8 cellular contexts compared by ENCODE assay signal in genomic region chr1:147243228-147243685, GRCh38. TPM values are rescaled to one million over a fixed set of nuclear protein-coding genes. Genes with fewer than 3 reads are reported as not detected.
DNase-seq lines count a peak whose midpoint lies in the region; TF ChIP-seq lines count a peak whose summit lies in the region.

No MANE protein-coding gene starts in this region.

- no peaks in the 10 kb centered on the region for H4K20me1 ChIP-seq in GM23248 (ENCODE audit: insufficient read depth)

- H3K36me3 ChIP-seq in GM23248 (ENCODE audit: low read depth) = no peaks in the 10 kb centered on the region

- peak overlapping the region; percentile 89 for H3K27ac ChIP-seq in GM23248

- 1% methylated on average over 30 of the region's 30 CpGs for WGBS in GM23248 (ENCODE audit: low coverage in 1 of 2, low lambda C conversion rate in 2 of 2, missing lambda C conversion rate in 2 of 2), 2 experiments

- H3K27me3 Mint-ChIP-seq in activated T-helper 1 cell treated with anti-CD3 and anti-CD28 coated beads, Interleukin-12 subunit alpha, Interleukin-12 subunit beta, Interleukin-2, Interleukin-4 antibody, amounts not matched to agents 30 ng/mL and 10 ng/mL and 1 ng/mL, durations not matched to agents 14 hours and 24 hours and 36 hours (ENCODE audit: insufficient read depth) = no peaks in the 10 kb centered on the region
- peaks cover 7% of the 10 kb centered on the region for H3K27me3 Mint-ChIP-seq in osteocyte (ENCODE audit: unreplicated experiment)

- peak overlapping the region; percentile 95 for H3K4me3 Mint-ChIP-seq in activated T-helper 1 cell treated with anti-CD3 and anti-CD28 coated beads, Interleukin-12 subunit alpha, Interleukin-12 subunit beta, Interleukin-2, Interleukin-4 antibody, amounts not matched to agents 30 ng/mL and 10 ng/mL and 1 ng/mL, durations not matched to agents 14 hours and 24 hours and 36 hours
- peak overlapping the region; percentile 92 for H3K4me3 Mint-ChIP-seq in osteocyte (ENCODE audit: unreplicated experiment)

- peak overlapping the region; percentile 96 for H2AFZ ChIP-seq in GM23248

- no peaks in the 10 kb centered on the region for H3K27me3 ChIP-seq in GM23248 (replicated peaks; ENCODE audit: insufficient read depth)

- H3K9me3 Mint-ChIP-seq in activated T-helper 1 cell treated with anti-CD3 and anti-CD28 coated beads, Interleukin-12 subunit alpha, Interleukin-12 subunit beta, Interleukin-2, Interleukin-4 antibody, amounts not matched to agents 30 ng/mL and 10 ng/mL and 1 ng/mL, durations not matched to agents 14 hours and 24 hours and 36 hours = no peaks in the 10 kb centered on the region
- H3K9me3 Mint-ChIP-seq in osteocyte (ENCODE audit: unreplicated experiment) = no peaks in the 10 kb centered on the region

- H3K9me2 ChIP-seq in GM23248 (ENCODE audit: insufficient read depth) = no peaks in the 10 kb centered on the region

- peak overlapping the region; percentile 97 for H3K9ac ChIP-seq in GM23248

- peaks cover 12% of the 10 kb centered on the region; the same call in 1 of the 2 replicates for H3F3A ChIP-seq in GM23248 (ENCODE audit: insufficient read depth)

- peaks cover 12% of the 10 kb centered on the region for H3K36me3 Mint-ChIP-seq in activated T-helper 1 cell treated with anti-CD3 and anti-CD28 coated beads, Interleukin-12 subunit alpha, Interleukin-12 subunit beta, Interleukin-2, Interleukin-4 antibody, amounts not matched to agents 30 ng/mL and 10 ng/mL and 1 ng/mL, durations not matched to agents 14 hours and 24 hours and 36 hours (ENCODE audit: low read depth)
- peaks cover 2% of the 10 kb centered on the region for H3K36me3 Mint-ChIP-seq in osteocyte (ENCODE audit: unreplicated experiment)

- peak overlapping the region; percentile 99 for H3K4me3 ChIP-seq in GM23248

- in situ Hi-C loops in GM23248 (cut with MboI) = no loop called here

- H3K4me2 ChIP-seq in GM23248 (ENCODE audit: unreplicated experiment) = peak overlapping the region; percentile 100

- TF ChIP-seq CTCF in osteocyte (IDR thresholded peaks at IDR 0.05) = no peak

- H3K9me3 ChIP-seq in GM23248 (ENCODE audit: low read depth) = no peaks in the 10 kb centered on the region

- DNase-seq in NCI-H1436 (lab: John Stamatoyannopoulos, UW) (peak; percentile 1), NCI-H1436 treated with DMSO at 0.1 percent for 48 hours (lab: John Stamatoyannopoulos, UW) (no peak), GM23248 (peak; percentile 82), MV-4-11 (lab: John Stamatoyannopoulos, UW) (peak; percentile 42), globus pallidus (ENCODE audit: low spot score) (peak; percentile 46), osteocyte (ENCODE audit: extremely low spot score, unreplicated experiment) (no peak), HPDE6-E6E7 (ENCODE audit: extremely low spot score) (no peak)
- DNase-seq in activated T-helper 1 cell treated with anti-CD3 and anti-CD28 coated beads, Interleukin-12 subunit alpha, Interleukin-12 subunit beta, Interleukin-2, Interleukin-4 antibody, amounts not matched to agents 30 ng/mL and 10 ng/mL and 1 ng/mL, durations not matched to agents 14 hours and 24 hours and 36 hours (ENCODE audit: low spot score) = peak; percentile 15

- intact Hi-C loops in activated T-helper 1 cell treated with anti-CD3 and anti-CD28 coated beads, Interleukin-12 subunit alpha, Interleukin-12 subunit beta, Interleukin-2, Interleukin-4 antibody, amounts not matched to agents 30 ng/mL and 10 ng/mL and 1 ng/mL, durations not matched to agents 14 hours and 24 hours and 36 hours (cut with micrococcal nuclease) = loop anchor here (1.0 to 10.0 kb wide), 3 partner anchors 159 to 1092 kb away; partner anchors contain the start of gene BCL9

- peaks cover 50% of the 10 kb centered on the region for H3K79me2 ChIP-seq in GM23248 (ENCODE audit: insufficient read depth)

- H3K27ac Mint-ChIP-seq in activated T-helper 1 cell treated with anti-CD3 and anti-CD28 coated beads, Interleukin-12 subunit alpha, Interleukin-12 subunit beta, Interleukin-2, Interleukin-4 antibody, amounts not matched to agents 30 ng/mL and 10 ng/mL and 1 ng/mL, durations not matched to agents 14 hours and 24 hours and 36 hours = peak overlapping the region; percentile 77
- H3K27ac Mint-ChIP-seq in osteocyte (ENCODE audit: unreplicated experiment) = peak overlapping the region; percentile 58

- H3K4me1 Mint-ChIP-seq in activated T-helper 1 cell treated with anti-CD3 and anti-CD28 coated beads, Interleukin-12 subunit alpha, Interleukin-12 subunit beta, Interleukin-2, Interleukin-4 antibody, amounts not matched to agents 30 ng/mL and 10 ng/mL and 1 ng/mL, durations not matched to agents 14 hours and 24 hours and 36 hours (ENCODE audit: low read depth) = peaks cover 47% of the 10 kb centered on the region
- peaks cover 16% of the 10 kb centered on the region for H3K4me1 Mint-ChIP-seq in osteocyte (ENCODE audit: unreplicated experiment)

- peaks cover 12% of the 10 kb centered on the region for H3K4me1 ChIP-seq in GM23248 (ENCODE audit: insufficient read depth)

RNA-seq across cellular contexts. Expression of gene CHD1L, which starts 0.8 kb away (rescaled TPM):
- total RNA-seq in GM23248 (2014; rRNA removed; shearing (Covaris generic)) = 34.7 and 40.5 TPM in 2 replicates
- 39.3 and 39.8 TPM in 2 replicates for polyA plus RNA-seq in GM23248 (2016; fragmentation: Nextera tagmentation; extraction: Ambion mirVana)
- 67.6 and 75.1 TPM in 2 replicates for total RNA-seq in activated T-helper 1 cell treated with anti-CD3 and anti-CD28 coated beads, Interleukin-12 subunit alpha, Interleukin-12 subunit beta, Interleukin-2, Interleukin-4 antibody, amounts not matched to agents 30 ng/mL and 10 ng/mL and 1 ng/mL, durations not matched to agents 14 hours and 24 hours and 36 hours
- 30.3 and 32.4 TPM in 2 replicates for total RNA-seq in osteocyte

RNA-seq across cellular contexts. Expression of gene FMO5, which starts 18.1 kb away (rescaled TPM):
- 1.8 and 4.9 TPM in 2 replicates for total RNA-seq in GM23248 (2014; rRNA removed; shearing (Covaris generic))
- 1.1 and 1.2 TPM in 2 replicates for polyA plus RNA-seq in GM23248 (2016; fragmentation: Nextera tagmentation; extraction: Ambion mirVana)
- 0.17 TPM in 1 of 2 replicates, not detected in the other for total RNA-seq in activated T-helper 1 cell treated with anti-CD3 and anti-CD28 coated beads, Interleukin-12 subunit alpha, Interleukin-12 subunit beta, Interleukin-2, Interleukin-4 antibody, amounts not matched to agents 30 ng/mL and 10 ng/mL and 1 ng/mL, durations not matched to agents 14 hours and 24 hours and 36 hours
- 1.8 and 2.2 TPM in 2 replicates for total RNA-seq in osteocyte

Comparison
In these comparisons a context has a peak if more than half of its experiments do, and no peak if none do; other contexts are left out.
1. DNase-seq: peak in NCI-H1436 (single experiment), GM23248 (single experiment), MV-4-11 (single experiment), activated T-helper 1 cell treated with anti-CD3 and anti-CD28 coated beads, Interleukin-12 subunit alpha, Interleukin-12 subunit beta, Interleukin-2, Interleukin-4 antibody, amounts not matched to agents 30 ng/mL and 10 ng/mL and 1 ng/mL, durations not matched to agents 14 hours and 24 hours and 36 hours (single experiment) and globus pallidus (single experiment); none in NCI-H1436 treated with DMSO at 0.1 percent for 48 hours (single experiment), osteocyte (single experiment) and HPDE6-E6E7 (single experiment).